In the genomic region with DNA sequence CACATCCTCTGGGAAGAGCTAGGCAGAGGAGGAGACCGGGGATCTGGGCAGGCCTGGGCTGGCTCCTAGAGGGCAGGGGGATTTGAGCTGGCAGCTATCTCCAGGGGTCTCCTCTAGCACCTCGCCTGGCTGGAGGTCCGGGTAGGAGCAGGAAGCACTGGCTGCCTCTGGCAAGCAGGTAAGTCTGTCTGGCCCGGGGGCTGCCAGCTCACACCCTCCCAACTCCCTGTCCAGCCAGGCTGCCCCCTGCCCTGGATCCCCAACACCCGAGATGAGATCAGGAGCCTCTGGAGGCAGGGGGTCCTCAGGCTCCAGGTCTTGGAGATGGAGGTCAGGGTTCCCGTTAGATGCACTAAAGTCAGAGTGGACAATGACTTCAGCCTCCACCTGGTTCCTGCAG, we compare ENCODE assay signal across 27 cellular contexts. TPM values are rescaled to one million over a fixed set of nuclear protein-coding genes. Genes with fewer than 3 reads are reported as not detected.
A peak's percentile ranks its signal among the peaks of the same experiment; 100 is the strongest.
DNase-seq lines count a peak whose midpoint lies in the region; ATAC-seq, FAIRE-seq and TF ChIP-seq lines count a peak whose summit lies in the region.
"Had no signal": no experiment of that assay in that cellular context is flagged by ENCODE, and none has a peak within 500 bp of the region (broad histone marks: within the 10 kb centered on the region; RNA-seq: fewer than 3 reads in every experiment).

No MANE protein-coding gene starts in this region.

- H3K18ac ChIP-seq in H1 (ENCODE audit: extremely low read depth, low read length), result peak overlapping the region; percentile 0; the same call in 1 of the 2 replicates

- CTCF ChIA-PET in H1 (lab: Charles Lee; ENCODE audit: partially characterized antibody), result interaction anchor here (0.9 to 18.3 kb wide), 18 partner anchors 9 to 162 kb away, joined by 3 to 547 read pairs (median 4); no protein-coding TSS in a partner anchor

- no peaks in the 10 kb centered on the region for H3K9me3 Mint-ChIP-seq in activated T-cell treated with anti-CD3 and anti-CD28 coated beads, Interleukin-2, amount 50 U/mL, for 4 hours
- no peaks in the 10 kb centered on the region for H3K9me3 Mint-ChIP-seq in natural killer cell treated with Interleukin-12 subunit alpha and Interleukin-12 subunit beta and Interleukin-15 and Interleukin-18, amount 100 ng/mL, for 72 hours
- H3K9me3 Mint-ChIP-seq: stimulated activated memory B cell treated with anti-CD40 and anti-IgM and Interleukin-4, amounts not matched to agents 10 μg/mL and 1 μg/mL and 100 μg/mL, for 72 hours had no signal

- DNase-seq in activated T-cell treated with anti-CD3 and anti-CD28 coated beads, Interleukin-2, amount 50 U/mL, for 4 hours, result no peak
- DNase-seq in activated T-cell treated with anti-CD3 and anti-CD28 coated beads, Interleukin-2, amount 50 U/mL, for 1 hour, result no peak
- DNase-seq in DND-41, result no peak
- DNase-seq in H1 (ENCODE audit: low read depth in 1 of 2, low spot score in 2 of 2), result no peak
- no peak for DNase-seq in natural killer cell treated with Interleukin-12 subunit alpha and Interleukin-12 subunit beta and Interleukin-15 and Interleukin-18, amount 100 ng/mL, for 72 hours (ENCODE audit: low spot score)
- DNase-seq: ACHN; activated CD4-positive, alpha-beta T cell treated with anti-CD3 and anti-CD28 coated beads for 48 hours; activated naive CD4-positive, alpha-beta T cell treated with anti-CD3 and anti-CD28 coated beads, Interleukin-2, amount 50 U/mL, for 16 hours; heart left ventricle; IMR-90; mammary epithelial cell; NCI-H2029 treated with DMSO at 0.1 percent for 48 hours; SJCRH30; spleen; stimulated activated CD4-positive, alpha-beta T cell treated with anti-CD3 and anti-CD28 coated beads, Interleukin-2, amount 100 ng/mL, for 48 hours had no signal

- TF ChIP-seq POLR2A in H1 (IDR thresholded peaks at IDR 0.05; ENCODE audit: control extremely low read depth in 1 of 2, low read depth in 2 of 2, low read length in 2 of 2), result no peak

- FAIRE-seq in H1 (lab: Jason Lieb, UNC), result no peak
- FAIRE-seq: GM19239 had no signal

- no peak overlapping the region for H2BK15ac ChIP-seq in H1 (ENCODE audit: low read length)

- no peak for TF ChIP-seq RAD21 in H1 (IDR thresholded peaks at IDR 0.05 in 1 of 2, conservative IDR thresholded peaks at IDR 0.05 in 1 of 2; ENCODE audit: low read depth in 2 of 2, low read length in 2 of 2)

- H3K14ac ChIP-seq in H1 (ENCODE audit: insufficient read length), result no peak overlapping the region

- H2BK12ac ChIP-seq in H1 (ENCODE audit: low read depth, low read length), result 0 out of 2 replicates have a peak overlapping the region, but pooled peaks have one; percentile 3

- H3K27ac Mint-ChIP-seq in natural killer cell treated with Interleukin-12 subunit alpha and Interleukin-12 subunit beta and Interleukin-15 and Interleukin-18, amount 100 ng/mL, for 72 hours, result no peak overlapping the region

- H3K27ac ChIP-seq in DND-41 (ENCODE audit: low read length) (no peak overlapping the region), H1 (ENCODE audit: low read depth, low read length) (no peak overlapping the region)
- H3K27ac ChIP-seq: cardiac muscle cell, right atrium auricular region, SJCRH30 had no signal

- no peak overlapping the region for H4K91ac ChIP-seq in H1 (replicated peaks; ENCODE audit: insufficient read length, low read length)

- no peaks in the 10 kb centered on the region for H3K79me1 ChIP-seq in H1 (ENCODE audit: low read depth, low read length)

- H2BK20ac ChIP-seq in H1 (ENCODE audit: low read length), result 0 out of 2 replicates have a peak overlapping the region, but pooled peaks have one; percentile 75

- 88% methylated on average over 5 of the region's 6 CpGs; no CpG with 5 or more reads in 1 of the 2 experiments for WGBS in H1 (ENCODE audit: extremely low coverage in 1 of 2, insufficient coverage in 1 of 2, insufficient read length in 1 of 2, insufficient replicate concordance in 2 of 2, low coverage in 1 of 2, low lambda C conversion rate in 2 of 2, missing lambda C conversion rate in 1 of 2), 2 experiments

- H4K8ac ChIP-seq in H1 (ENCODE audit: extremely low read depth, insufficient read depth, low read length), result peak overlapping the region; percentile 15; the same call in 1 of the 2 replicates

- H3K23ac ChIP-seq in H1 (ENCODE audit: insufficient read length), result no peak overlapping the region

- H3K9me3 ChIP-seq in DND-41 (ENCODE audit: insufficient read depth, low read length, severe bottlenecking) (no peaks in the 10 kb centered on the region), H1 (ENCODE audit: insufficient read depth in 2 of 2, low read depth in 1 of 2, low read length in 1 of 2) (no peaks in the 10 kb centered on the region)
- H3K9me3 ChIP-seq: heart left ventricle, right atrium auricular region, SJCRH30, spleen had no signal

- no peak overlapping the region for H3K9ac ChIP-seq in DND-41 (ENCODE audit: low read depth, low read length)
- no peak overlapping the region for H3K9ac ChIP-seq in H1 (replicated peaks in 1 of 4; ENCODE audit: extremely low read depth in 1 of 4, low read depth in 3 of 4, low read length in 3 of 4)

- H3K4me1 ChIP-seq in DND-41 (ENCODE audit: insufficient read depth, low read length), result peaks cover 15% of the 10 kb centered on the region
- H3K4me1 ChIP-seq in H1 (replicated peaks in 1 of 4; ENCODE audit: control insufficient read depth in 3 of 4, insufficient read depth in 4 of 4, low read length in 3 of 4), result peaks cover 3 to 21% (median 5%) of the 10 kb centered on the region in 4 experiments; a peak in 6 of 7 replicates

- peaks cover 7% of the 10 kb centered on the region for H3K4me1 Mint-ChIP-seq in activated T-cell treated with anti-CD3 and anti-CD28 coated beads, Interleukin-2, amount 50 U/mL, for 4 hours (ENCODE audit: low read depth)
- peaks cover 5 to 24% of the 10 kb centered on the region in 2 donors for H3K4me1 Mint-ChIP-seq in natural killer cell treated with Interleukin-12 subunit alpha and Interleukin-12 subunit beta and Interleukin-15 and Interleukin-18, amount 100 ng/mL, for 72 hours (ENCODE audit: low read depth in 2 of 2)

- H2BK120ac ChIP-seq in H1 (replicated peaks; ENCODE audit: low read depth, low read length), result no peak overlapping the region

- no peaks in the 10 kb centered on the region for H4K20me1 ChIP-seq in DND-41 (ENCODE audit: insufficient read depth, low read length)
- H4K20me1 ChIP-seq in H1 (replicated peaks in 1 of 2; ENCODE audit: control insufficient read depth in 1 of 2, insufficient read depth in 2 of 2, low read length in 2 of 2), result no peaks in the 10 kb centered on the region

- H3K4me2 ChIP-seq in DND-41 (ENCODE audit: insufficient read depth, low read length) (0 out of 2 replicates have a peak overlapping the region, but pooled peaks have one; percentile 89), H1 (ENCODE audit: insufficient read depth in 1 of 2, low read depth in 2 of 2, low read length in 2 of 2) (peak overlapping the region in 1 of 2 experiments; percentile 67; a peak in 1 of 4 replicates)

- peak overlapping the region; percentile 85 for H3K4me3 Mint-ChIP-seq in activated T-cell treated with anti-CD3 and anti-CD28 coated beads, Interleukin-2, amount 50 U/mL, for 4 hours
- peak overlapping the region; percentile 83 for H3K4me3 Mint-ChIP-seq in natural killer cell treated with Interleukin-12 subunit alpha and Interleukin-12 subunit beta and Interleukin-15 and Interleukin-18, amount 100 ng/mL, for 72 hours

- peak overlapping the region; percentile 79 for H2AK5ac ChIP-seq in H1 (ENCODE audit: low read depth, low read length)

- no peaks in the 10 kb centered on the region for H3K36me3 Mint-ChIP-seq in activated T-cell treated with anti-CD3 and anti-CD28 coated beads, Interleukin-2, amount 50 U/mL, for 4 hours (ENCODE audit: insufficient read depth)
- H3K36me3 Mint-ChIP-seq in natural killer cell treated with Interleukin-12 subunit alpha and Interleukin-12 subunit beta and Interleukin-15 and Interleukin-18, amount 100 ng/mL, for 72 hours, result no peaks in the 10 kb centered on the region
- H3K36me3 Mint-ChIP-seq: stimulated activated memory B cell treated with anti-CD40 and anti-IgM and Interleukin-4, amounts not matched to agents 10 μg/mL and 1 μg/mL and 100 μg/mL, for 72 hours had no signal

- no peak overlapping the region for H3K56ac ChIP-seq in H1 (replicated peaks; ENCODE audit: insufficient read length, low read depth, low read length)

- no peak overlapping the region for H2BK5ac ChIP-seq in H1 (ENCODE audit: low read depth, low read length)

- H3K79me2 ChIP-seq in DND-41 (ENCODE audit: insufficient read depth, low read length), result no peaks in the 10 kb centered on the region
- H3K79me2 ChIP-seq in H1 (ENCODE audit: control insufficient read depth in 1 of 2, insufficient read depth in 2 of 2, low read length in 2 of 2), result no peaks in the 10 kb centered on the region

- POLR2A ChIA-PET in H1 (lab: Charles Lee; ENCODE audit: partially characterized antibody), result interaction anchor here (1.0 to 2.6 kb wide), 5 partner anchors 16 to 79 kb away, joined by 3 to 18 read pairs (median 4); a partner anchor contains a TSS

- no peak overlapping the region for H2AFZ ChIP-seq in DND-41 (ENCODE audit: low read depth, low read length)
- no peak overlapping the region for H2AFZ ChIP-seq in H1 (ENCODE audit: low read length)

- no peak for TF ChIP-seq EP300 in H1 (IDR thresholded peaks at IDR 0.05; ENCODE audit: borderline replicate concordance in 1 of 2, low read depth in 2 of 2, low read length in 2 of 2)

- no peak overlapping the region for H3K4ac ChIP-seq in H1 (replicated peaks; ENCODE audit: insufficient read length, low read depth, low read length)

- H3K36me3 ChIP-seq in DND-41 (ENCODE audit: insufficient read depth, low read length) (no peaks in the 10 kb centered on the region), H1 (ENCODE audit: control insufficient read depth in 2 of 4, insufficient read depth in 4 of 4, low read length in 3 of 4) (peaks cover 0 to 4% (median 0%) of the 10 kb centered on the region in 4 experiments; a peak in 2 of 8 replicates)
- H3K36me3 ChIP-seq: cardiac muscle cell, heart left ventricle, right atrium auricular region, SJCRH30, spleen had no signal

- H4K5ac ChIP-seq in H1 (ENCODE audit: insufficient read length, low read depth, low read length), result no peak overlapping the region

- H3K23me2 ChIP-seq in H1 (ENCODE audit: low read depth, low read length), result peaks cover 3% of the 10 kb centered on the region; the same call in 1 of the 2 replicates

- H3K27me3 Mint-ChIP-seq in activated T-cell treated with anti-CD3 and anti-CD28 coated beads, Interleukin-2, amount 50 U/mL, for 4 hours (ENCODE audit: low read depth), result peaks cover 24% of the 10 kb centered on the region
- H3K27me3 Mint-ChIP-seq in natural killer cell treated with Interleukin-12 subunit alpha and Interleukin-12 subunit beta and Interleukin-15 and Interleukin-18, amount 100 ng/mL, for 72 hours, result peaks cover 10 to 12% of the 10 kb centered on the region in 2 donors

- no peak for TF ChIP-seq CTCF in DND-41 (IDR thresholded peaks at IDR 0.05; ENCODE audit: borderline replicate concordance, extremely low read depth, low read length, poor library complexity, severe bottlenecking)
- TF ChIP-seq CTCF in H1 (IDR thresholded peaks at IDR 0.05; ENCODE audit: control extremely low read depth in 1 of 3, insufficient read depth in 1 of 3, low read depth in 1 of 3, low read length in 3 of 3), result no peak

- H3K27me3 ChIP-seq in DND-41 (ENCODE audit: insufficient read depth, low read length, poor library complexity), result peaks cover 4% of the 10 kb centered on the region
- H3K27me3 ChIP-seq in H1 (replicated peaks in 1 of 4; ENCODE audit: control insufficient read depth in 3 of 4, extremely low read depth in 1 of 4, insufficient read depth in 3 of 4, low read length in 3 of 4), result peaks cover 0 to 8% (median 0%) of the 10 kb centered on the region in 4 experiments; a peak in 2 of 7 replicates
- H3K27me3 ChIP-seq: cardiac muscle cell, right atrium auricular region, SJCRH30 had no signal

- H3K4me3 ChIP-seq in DND-41 (ENCODE audit: low read depth in 1 of 2, low read length in 2 of 2), result no peak overlapping the region
- H3K4me3 ChIP-seq in H1 (ENCODE audit: extremely low read depth in 1 of 4, insufficient read depth in 2 of 4, low read depth in 3 of 4, low read length in 4 of 4), result no peak overlapping the region
- H3K4me3 ChIP-seq: cardiac muscle cell, SJCRH30 had no signal

- ATAC-seq in activated T-cell treated with anti-CD3 and anti-CD28 coated beads, Interleukin-2, amount 50 U/mL, for 4 hours, result no peak
- ATAC-seq in DND-41 (ENCODE audit: insufficient read depth, low read depth) (no peak), GM18519 (IDR thresholded peaks at IDR 0.05; ENCODE audit: low FRiP score, unreplicated experiment) (no peak), HG02870 (IDR thresholded peaks at IDR 0.05; ENCODE audit: unreplicated experiment) (no peak), GM21737 (IDR thresholded peaks at IDR 0.05; ENCODE audit: unreplicated experiment) (no peak)
- ATAC-seq in natural killer cell treated with Interleukin-12 subunit alpha and Interleukin-12 subunit beta and Interleukin-15 and Interleukin-18, amount 100 ng/mL, for 72 hours, result no peak

RNA-seq across cellular contexts. Expression of a gene that starts 6.2 kb away (rescaled TPM):
- total RNA-seq in activated T-cell treated with anti-CD3 and anti-CD28 coated beads, Interleukin-2, amount 50 U/mL, for 4 hours, result under 1 TPM in 1 of 3 donors, not detected in 2; 0.10 TPM
- total RNA-seq in H1 (2021; fragmentation: NEBNext Ultra II Directional; extraction: Animal tissue kit (Norgen Biotek cat#: 25700)), result 45.7 and 45.9 TPM in 2 replicates
- polyA plus RNA-seq in H1 (2011; rRNA removed), result 26.8 and 42.3 TPM in 2 replicates
- polyA plus RNA-seq in H1 (2011; cell fraction: cytosol; rRNA removed), result 23.3 TPM
- 49.4 TPM for polyA plus RNA-seq in H1 (2011; cell fraction: nucleus; rRNA removed)
- 26.5 to 37.1 TPM (median 35.2 TPM) in 4 replicates for polyA plus RNA-seq in H1 (2012, experiment 1 of 2)
- polyA plus RNA-seq in H1 (2012, experiment 2 of 2), result 29.5 TPM
- polyA plus RNA-seq in H1 (2013, experiment 1 of 2), result 57.5 TPM
- polyA plus RNA-seq in H1 (2013, experiment 2 of 2), result 60.3 TPM
- 22.4 and 28.5 TPM in 2 replicates for polyA minus RNA-seq in H1 (2011; rRNA and poly(A)+ RNA removed)
- 26.4 TPM for polyA minus RNA-seq in H1 (2011; cell fraction: cytosol; rRNA and poly(A)+ RNA removed)
- polyA minus RNA-seq in H1 (2011; cell fraction: nucleus; rRNA and poly(A)+ RNA removed), result 23.6 TPM
- not detected for total RNA-seq in natural killer cell treated with Interleukin-12 subunit alpha and Interleukin-12 subunit beta and Interleukin-15 and Interleukin-18, amount 100 ng/mL, for 72 hours
- total RNA-seq: aorta; dermis microvascular lymphatic vessel endothelial cell; M059J; mammary epithelial cell; osteoblast; right atrium auricular region; T-helper 1 cell treated with Interleukin-12 subunit alpha and Interleukin-12 subunit beta and Interleukin-4 antibody, amounts not matched to agents 30 ng/mL and 1 ng/mL, for 36 hours had no signal
- polyA plus RNA-seq: aorta, mammary epithelial cell had no signal

RNA-seq across cellular contexts. Expression of a gene that starts 38.8 kb away (rescaled TPM):
- total RNA-seq in activated T-cell treated with anti-CD3 and anti-CD28 coated beads, Interleukin-2, amount 50 U/mL, for 4 hours, result under 1 TPM; 0.66 to 0.98 (median 0.95) TPM
- 7.7 and 7.8 TPM in 2 replicates for total RNA-seq in H1 (2021; fragmentation: NEBNext Ultra II Directional; extraction: Animal tissue kit (Norgen Biotek cat#: 25700))
- polyA plus RNA-seq in H1 (2011; rRNA removed), result 10.3 and 12.7 TPM in 2 replicates
- 11.8 TPM for polyA plus RNA-seq in H1 (2011; cell fraction: cytosol; rRNA removed)
- polyA plus RNA-seq in H1 (2011; cell fraction: nucleus; rRNA removed), result 32.6 TPM
- 9.5 to 12.6 TPM (median 11.6 TPM) in 4 replicates for polyA plus RNA-seq in H1 (2012, experiment 1 of 2)
- 4.2 TPM for polyA plus RNA-seq in H1 (2012, experiment 2 of 2)
- 4.7 TPM for polyA plus RNA-seq in H1 (2013, experiment 1 of 2)
- 4.3 TPM for polyA plus RNA-seq in H1 (2013, experiment 2 of 2)
- 11.4 and 13.0 TPM in 2 replicates for polyA minus RNA-seq in H1 (2011; rRNA and poly(A)+ RNA removed)
- 6.8 TPM for polyA minus RNA-seq in H1 (2011; cell fraction: cytosol; rRNA and poly(A)+ RNA removed)
- 14.2 TPM for polyA minus RNA-seq in H1 (2011; cell fraction: nucleus; rRNA and poly(A)+ RNA removed)
- under 1 TPM; 0.07 to 0.20 TPM for total RNA-seq in natural killer cell treated with Interleukin-12 subunit alpha and Interleukin-12 subunit beta and Interleukin-15 and Interleukin-18, amount 100 ng/mL, for 72 hours
- polyA plus RNA-seq: aorta had no signal

Comparison
In these comparisons a context has a peak if more than half of its experiments do, and no peak if none do; other contexts are left out.
1. RNA of a gene that starts 6.2 kb away (total RNA-seq): 45.7 to 45.9 TPM in H1; 0.10 TPM in activated T-cell treated with anti-CD3 and anti-CD28 coated beads, Interleukin-2, amount 50 U/mL, for 4 hours and not detected in natural killer cell treated with Interleukin-12 subunit alpha and Interleukin-12 subunit beta and Interleukin-15 and Interleukin-18, amount 100 ng/mL, for 72 hours; every median in the first group is over 10 times any median in the second.